Comparison of ENCODE assay signal across 20 cellular contexts in genomic region chr6:13764996-13765395, GRCh38.
"Had no signal": no experiment of that assay in that cellular context is flagged by ENCODE, and none has a peak within 500 bp of the region (broad histone marks: within the 10 kb centered on the region; RNA-seq: fewer than 3 reads in every experiment).

No MANE protein-coding gene starts in this region.

- H3K36me3 ChIP-seq: esophagus muscularis mucosa, neutrophil, tibial nerve had no signal

- H3K4me1 ChIP-seq: parathyroid adenoma had no signal

- H3K4me3 Mint-ChIP-seq: activated CD8-positive, alpha-beta T cell treated with anti-CD3 and anti-CD28 coated beads, Interleukin-2, amount 10 ng/mL, durations not matched to agents 7 days and 5 days; activated naive CD8-positive, alpha-beta T cell treated with anti-CD3 and anti-CD28 coated beads for 36 hours; naive thymus-derived CD8-positive, alpha-beta T cell had no signal

- H3K36me3 Mint-ChIP-seq: naive thymus-derived CD8-positive, alpha-beta T cell had no signal

- H3K27ac Mint-ChIP-seq: activated CD8-positive, alpha-beta T cell treated with anti-CD3 and anti-CD28 coated beads, Interleukin-2, amount 10 ng/mL, durations not matched to agents 7 days and 5 days; activated naive CD8-positive, alpha-beta T cell treated with anti-CD3 and anti-CD28 coated beads for 36 hours; activated T-cell treated with anti-CD3 and anti-CD28 coated beads, Interleukin-2, amount 50 U/mL, for 72 hours had no signal

- H3K9me3 Mint-ChIP-seq: activated naive CD8-positive, alpha-beta T cell treated with anti-CD3 and anti-CD28 coated beads for 36 hours; naive thymus-derived CD8-positive, alpha-beta T cell had no signal

- H3K27me3 ChIP-seq: body of pancreas, esophagus muscularis mucosa, tibial nerve had no signal

- H3K27ac ChIP-seq: body of pancreas, coronary artery, esophagus muscularis mucosa, neutrophil, parathyroid adenoma had no signal

- H3K4me3 ChIP-seq: body of pancreas, coronary artery, esophagus muscularis mucosa, mucosa of descending colon, tibial nerve had no signal

- H3K9me3 ChIP-seq: body of pancreas, esophagus muscularis mucosa, mucosa of descending colon, neutrophil had no signal

- DNase-seq: activated CD4-positive, alpha-beta T cell treated with anti-CD3 and anti-CD28 coated beads for 48 hours; activated CD8-positive, alpha-beta memory T cell treated with anti-CD3 and anti-CD28 coated beads, Interleukin-2, amount 50 U/mL, for 4 hours; activated CD8-positive, alpha-beta T cell treated with anti-CD3 and anti-CD28 coated beads, Interleukin-2, amount 10 ng/mL, durations not matched to agents 7 days and 5 days; activated naive CD8-positive, alpha-beta T cell treated with anti-CD3 and anti-CD28 coated beads for 36 hours; activated T-cell treated with anti-CD3 and anti-CD28 coated beads, Interleukin-2, amount 50 U/mL, for 72 hours; amygdala; body of pancreas; central memory CD4-positive, alpha-beta T cell; effector CD4-positive, alpha-beta T cell; hippocampal formation; mucosa of descending colon; naive thymus-derived CD8-positive, alpha-beta T cell; stimulated activated CD4-positive, alpha-beta T cell treated with anti-CD3 and anti-CD28 coated beads, Interleukin-2, amount 100 ng/mL, for 48 hours; stimulated activated naive CD4-positive, alpha-beta T cell had no signal

- H2AFZ ChIP-seq: parathyroid adenoma had no signal

- ATAC-seq: activated CD8-positive, alpha-beta T cell treated with anti-CD3 and anti-CD28 coated beads, Interleukin-2, amount 10 ng/mL, durations not matched to agents 7 days and 5 days; activated T-cell treated with anti-CD3 and anti-CD28 coated beads, Interleukin-2, amount 50 U/mL, for 72 hours; body of pancreas; left lobe of liver; mucosa of descending colon; naive thymus-derived CD8-positive, alpha-beta T cell had no signal

- H3K79me2 ChIP-seq: parathyroid adenoma had no signal
